ENCODE assay signal across 13 cellular contexts in genomic region chr1:16018749-16019515, GRCh38. TPM values are rescaled to one million over a fixed set of nuclear protein-coding genes. Genes with fewer than 3 reads are reported as not detected.
DNase-seq lines count a peak whose midpoint lies in the region; ATAC-seq, FAIRE-seq and TF ChIP-seq lines count a peak whose summit lies in the region.
"Had no signal": no experiment of that assay in that cellular context is flagged by ENCODE, and none has a peak within 500 bp of the region (broad histone marks: within the 10 kb centered on the region; RNA-seq: fewer than 3 reads in every experiment).

No MANE protein-coding gene starts in this region.

- H3K18ac ChIP-seq in H9 (ENCODE audit: insufficient read length, low read depth, low read length) (no peak overlapping the region), H1 (ENCODE audit: extremely low read depth, low read length) (no peak overlapping the region)

- no peak overlapping the region for H2AFZ ChIP-seq in H9 (ENCODE audit: low read length)
- no peak overlapping the region for H2AFZ ChIP-seq in H1 (ENCODE audit: low read length)

- H4K20me1 ChIP-seq in H9 (ENCODE audit: control insufficient read depth, insufficient read depth, insufficient read length), result no peaks in the 10 kb centered on the region
- no peaks in the 10 kb centered on the region for H4K20me1 ChIP-seq in H1 (replicated peaks in 1 of 2; ENCODE audit: control insufficient read depth in 1 of 2, insufficient read depth in 2 of 2, low read length in 2 of 2)

- no peak for TF ChIP-seq POLR2A in H1 (IDR thresholded peaks at IDR 0.05; ENCODE audit: control extremely low read depth in 1 of 2, low read depth in 2 of 2, low read length in 2 of 2)

- TF ChIP-seq RAD21 in H1 (IDR thresholded peaks at IDR 0.05 in 1 of 2, conservative IDR thresholded peaks at IDR 0.05 in 1 of 2; ENCODE audit: low read depth in 2 of 2, low read length in 2 of 2), result no peak

- H3K79me1 ChIP-seq in H9 (ENCODE audit: insufficient read depth, low read depth, low read length, poor library complexity, severe bottlenecking) (no peaks in the 10 kb centered on the region), H1 (ENCODE audit: low read depth, low read length) (no peaks in the 10 kb centered on the region)

- no peaks in the 10 kb centered on the region for H3K36me3 ChIP-seq in H1 (ENCODE audit: control insufficient read depth in 2 of 4, insufficient read depth in 4 of 4, low read length in 3 of 4)
- H3K36me3 ChIP-seq in subcutaneous abdominal adipose tissue (ENCODE audit: control insufficient read depth in 5 of 5, insufficient read depth in 5 of 5, low read length in 5 of 5), result peaks cover 0 to 4% (median 0%) of the 10 kb centered on the region in 5 donors

- H3K79me2 ChIP-seq in H9 (ENCODE audit: insufficient read depth, low read length) (no peaks in the 10 kb centered on the region), H1 (ENCODE audit: control insufficient read depth in 1 of 2, insufficient read depth in 2 of 2, low read length in 2 of 2) (no peaks in the 10 kb centered on the region)

- no peak overlapping the region for H2BK12ac ChIP-seq in H9 (ENCODE audit: insufficient read length, low read depth, low read length)
- H2BK12ac ChIP-seq in H1 (ENCODE audit: low read depth, low read length), result peak overlapping the region; percentile 77; the same call in 1 of the 2 replicates

- H3K4me3 ChIP-seq in H1 (ENCODE audit: extremely low read depth in 1 of 4, insufficient read depth in 2 of 4, low read depth in 3 of 4, low read length in 4 of 4) (no peak overlapping the region), subcutaneous abdominal adipose tissue (ENCODE audit: low read depth in 1 of 5, low read length in 5 of 5) (peak overlapping the region in 4 of 5 donors; percentile 22 to 85 (median 60))

- H3K4me1 Mint-ChIP-seq in H9 (peaks cover 20 to 46% of the 10 kb centered on the region in 2 experiments), mesothelial cell of epicardium (peaks cover 49% of the 10 kb centered on the region)
- H3K4me1 Mint-ChIP-seq in stimulated activated memory B cell treated with anti-CD40 and anti-IgM and Interleukin-4, amounts not matched to agents 10 μg/mL and 1 μg/mL and 100 μg/mL, for 72 hours, result peaks cover 32% of the 10 kb centered on the region

- H3T11ph ChIP-seq in H9 (ENCODE audit: low read length), result no peak overlapping the region

- H3K9me3 Mint-ChIP-seq in H9, result no peaks in the 10 kb centered on the region
- H3K9me3 Mint-ChIP-seq in mesothelial cell of epicardium, result no peaks in the 10 kb centered on the region
- H3K9me3 Mint-ChIP-seq in stimulated activated memory B cell treated with anti-CD40 and anti-IgM and Interleukin-4, amounts not matched to agents 10 μg/mL and 1 μg/mL and 100 μg/mL, for 72 hours, result no peaks in the 10 kb centered on the region
- no peaks in the 10 kb centered on the region for H3K9me3 Mint-ChIP-seq in activated naive CD4-positive, alpha-beta T cell treated with anti-CD3 and anti-CD28 coated beads, Interleukin-2, amount 50 U/mL, for 72 hours

- H2AK5ac ChIP-seq in H9 (ENCODE audit: insufficient read length, low read length) (no peak overlapping the region), H1 (ENCODE audit: low read depth, low read length) (no peak overlapping the region)

- no CpG with 5 or more reads among the region's 20 CpGs for WGBS in H9 (ENCODE audit: extremely low coverage, insufficient read length, low lambda C conversion rate)
- 91% methylated on average over 20 of the region's 20 CpGs; no CpG with 5 or more reads in 1 of the 2 experiments for WGBS in H1 (ENCODE audit: extremely low coverage in 1 of 2, insufficient coverage in 1 of 2, insufficient read length in 1 of 2, insufficient replicate concordance in 2 of 2, low coverage in 1 of 2, low lambda C conversion rate in 2 of 2, missing lambda C conversion rate in 1 of 2), 2 experiments

- H3K23me2 ChIP-seq in H9 (ENCODE audit: insufficient read length, low read depth, low read length, poor library complexity, severe bottlenecking) (no peaks in the 10 kb centered on the region), H1 (ENCODE audit: low read depth, low read length) (no peaks in the 10 kb centered on the region)

- no peak for TF ChIP-seq EP300 in H1 (IDR thresholded peaks at IDR 0.05; ENCODE audit: borderline replicate concordance in 1 of 2, low read depth in 2 of 2, low read length in 2 of 2)

- H2BK120ac ChIP-seq in H9 (ENCODE audit: low read depth, low read length, poor library complexity, severe bottlenecking), result no peak overlapping the region
- H2BK120ac ChIP-seq in H1 (replicated peaks; ENCODE audit: low read depth, low read length), result no peak overlapping the region

- H3K27ac Mint-ChIP-seq in H9 (peak overlapping the region in 2 of 3 experiments; percentile 36 to 56; a peak in 3 of 7 replicates), mesothelial cell of epicardium (peak overlapping the region; percentile 93)
- no peak overlapping the region for H3K27ac Mint-ChIP-seq in stimulated activated memory B cell treated with anti-CD40 and anti-IgM and Interleukin-4, amounts not matched to agents 10 μg/mL and 1 μg/mL and 100 μg/mL, for 72 hours
- peak overlapping the region in 1 of 2 donors; percentile 62 for H3K27ac Mint-ChIP-seq in activated naive CD4-positive, alpha-beta T cell treated with anti-CD3 and anti-CD28 coated beads, Interleukin-2, amount 50 U/mL, for 72 hours

- ATAC-seq in stimulated activated memory B cell treated with anti-CD40 and anti-IgM and Interleukin-4, amounts not matched to agents 10 μg/mL and 1 μg/mL and 100 μg/mL, for 72 hours, result no peak
- no peak for ATAC-seq in activated naive CD4-positive, alpha-beta T cell treated with anti-CD3 and anti-CD28 coated beads, Interleukin-2, amount 50 U/mL, for 72 hours
- ATAC-seq in HG03469 (IDR thresholded peaks at IDR 0.05; ENCODE audit: unreplicated experiment), result no peak

- H3K14ac ChIP-seq in H9 (ENCODE audit: insufficient read depth, low read length) (no peak overlapping the region), H1 (ENCODE audit: insufficient read length) (no peak overlapping the region)

- POLR2A ChIA-PET in H1 (lab: Charles Lee; ENCODE audit: partially characterized antibody), result interaction anchor here (0.9 kb wide), 1 partner anchor 9 kb away, joined by 3 read pairs; no protein-coding TSS in a partner anchor

- CTCF ChIA-PET in H1 (lab: Charles Lee; ENCODE audit: partially characterized antibody), result interaction anchor here (0.6 to 6.7 kb wide), 11 partner anchors 9 to 426 kb away, joined by 3 to 74 read pairs (median 4); no protein-coding TSS in a partner anchor

- DNase-seq in H9 (no peak), H1 (ENCODE audit: low read depth in 1 of 2, low spot score in 2 of 2) (no peak), mesothelial cell of epicardium (ENCODE audit: low spot score in 2 of 2, unreplicated experiment in 2 of 2) (no peak), NCI-H2227 treated with DMSO at 0.1 percent for 48 hours (lab: John Stamatoyannopoulos, UW) (no peak)
- DNase-seq in activated naive CD4-positive, alpha-beta T cell treated with anti-CD3 and anti-CD28 coated beads, Interleukin-2, amount 50 U/mL, for 72 hours (ENCODE audit: low spot score in 2 of 2), result no peak
- DNase-seq: effector memory CD4-positive, alpha-beta T cell; NCI-H510A; RPMI8226 had no signal

- no peaks in the 10 kb centered on the region for H3K9me3 ChIP-seq in H9 (ENCODE audit: control insufficient read depth, low read depth, low read length)
- no peaks in the 10 kb centered on the region for H3K9me3 ChIP-seq in H1 (ENCODE audit: insufficient read depth in 2 of 2, low read depth in 1 of 2, low read length in 1 of 2)
- no peaks in the 10 kb centered on the region for H3K9me3 ChIP-seq in subcutaneous abdominal adipose tissue (ENCODE audit: control insufficient read depth in 5 of 5, low read length in 5 of 5)

- no peak overlapping the region for H3K23ac ChIP-seq in H9 (ENCODE audit: insufficient read length, low read depth, low read length)
- H3K23ac ChIP-seq in H1 (ENCODE audit: insufficient read length), result no peak overlapping the region

- H2BK5ac ChIP-seq in H9 (ENCODE audit: insufficient read length, low read length) (no peak overlapping the region), H1 (ENCODE audit: low read depth, low read length) (0 out of 2 replicates have a peak overlapping the region, but pooled peaks have one; percentile 77)

- peaks cover 41% of the 10 kb centered on the region for H3K27me3 Mint-ChIP-seq in H9 (ENCODE audit: low read depth)
- peaks cover 6% of the 10 kb centered on the region for H3K27me3 Mint-ChIP-seq in mesothelial cell of epicardium (ENCODE audit: low read depth)
- H3K27me3 Mint-ChIP-seq in stimulated activated memory B cell treated with anti-CD40 and anti-IgM and Interleukin-4, amounts not matched to agents 10 μg/mL and 1 μg/mL and 100 μg/mL, for 72 hours, result peaks cover 33% of the 10 kb centered on the region

- H3K36me3 Mint-ChIP-seq in H9 (ENCODE audit: insufficient read depth in 1 of 3, low read depth in 3 of 3) (no peaks in the 10 kb centered on the region), mesothelial cell of epicardium (no peaks in the 10 kb centered on the region)
- no peaks in the 10 kb centered on the region for H3K36me3 Mint-ChIP-seq in stimulated activated memory B cell treated with anti-CD40 and anti-IgM and Interleukin-4, amounts not matched to agents 10 μg/mL and 1 μg/mL and 100 μg/mL, for 72 hours
- H3K36me3 Mint-ChIP-seq in activated naive CD4-positive, alpha-beta T cell treated with anti-CD3 and anti-CD28 coated beads, Interleukin-2, amount 50 U/mL, for 72 hours, result no peaks in the 10 kb centered on the region

- no peak overlapping the region for H3K9ac ChIP-seq in H9 (ENCODE audit: extremely low read depth, insufficient read length, low read length)
- H3K9ac ChIP-seq in H1 (replicated peaks in 1 of 4; ENCODE audit: extremely low read depth in 1 of 4, low read depth in 3 of 4, low read length in 3 of 4), result no peak overlapping the region
- peak overlapping the region in 3 of 5 donors; percentile 16 to 63 (median 22) for H3K9ac ChIP-seq in subcutaneous abdominal adipose tissue (ENCODE audit: low read length in 5 of 5)

- H2BK15ac ChIP-seq in H9 (ENCODE audit: low read depth, low read length) (no peak overlapping the region), H1 (ENCODE audit: low read length) (peak overlapping the region; percentile 88)

- no peak overlapping the region for H3K4me2 ChIP-seq in H9 (ENCODE audit: insufficient read depth, insufficient read length, low read length)
- H3K4me2 ChIP-seq in H1 (ENCODE audit: insufficient read depth in 1 of 2, low read depth in 2 of 2, low read length in 2 of 2), result no peak overlapping the region

- H2BK20ac ChIP-seq in H9 (ENCODE audit: low read depth, low read length, poor library complexity, severe bottlenecking), result no peak overlapping the region
- H2BK20ac ChIP-seq in H1 (ENCODE audit: low read length), result no peak overlapping the region

- TF ChIP-seq CTCF in H9 (conservative IDR thresholded peaks at IDR 0.05) (no peak), H1 (IDR thresholded peaks at IDR 0.05; ENCODE audit: control extremely low read depth in 1 of 3, insufficient read depth in 1 of 3, low read depth in 1 of 3, low read length in 3 of 3) (no peak), mesothelial cell of epicardium (IDR thresholded peaks at IDR 0.05; ENCODE audit: unreplicated experiment) (no peak)

- H4K91ac ChIP-seq in H9 (ENCODE audit: insufficient read length, low read depth, low read length), result no peak overlapping the region
- H4K91ac ChIP-seq in H1 (replicated peaks; ENCODE audit: insufficient read length, low read length), result no peak overlapping the region

- no peak overlapping the region for H3K27ac ChIP-seq in H9 (ENCODE audit: insufficient read length, low read depth, low read length)
- H3K27ac ChIP-seq in H1 (ENCODE audit: low read depth, low read length), result no peak overlapping the region
- peak overlapping the region; percentile 93 for H3K27ac ChIP-seq in subcutaneous abdominal adipose tissue (ENCODE audit: low read depth, low read length)

- 0 out of 2 replicates have a peak, but pooled peaks cover 4% of the 10 kb centered on the region for H3K4me1 ChIP-seq in H9 (ENCODE audit: insufficient read depth, low read length)
- peaks cover 3 to 28% (median 12%) of the 10 kb centered on the region in 4 experiments for H3K4me1 ChIP-seq in H1 (replicated peaks in 1 of 4; ENCODE audit: control insufficient read depth in 3 of 4, insufficient read depth in 4 of 4, low read length in 3 of 4)
- peaks cover 0 to 66% (median 59%) of the 10 kb centered on the region in 5 donors for H3K4me1 ChIP-seq in subcutaneous abdominal adipose tissue (ENCODE audit: control insufficient read depth in 5 of 5, insufficient read depth in 5 of 5, low read length in 5 of 5)

- H4K5ac ChIP-seq in H9 (ENCODE audit: insufficient read length, low read depth, low read length), result no peak overlapping the region
- no peak overlapping the region for H4K5ac ChIP-seq in H1 (ENCODE audit: insufficient read length, low read depth, low read length)

- H3K4ac ChIP-seq in H9 (ENCODE audit: low read depth, low read length), result no peak overlapping the region
- peak overlapping the region; percentile 13 for H3K4ac ChIP-seq in H1 (replicated peaks; ENCODE audit: insufficient read length, low read depth, low read length)

- H3K27me3 ChIP-seq in H9 (ENCODE audit: insufficient read depth, low read length) (no peaks in the 10 kb centered on the region), H1 (replicated peaks in 1 of 4; ENCODE audit: control insufficient read depth in 3 of 4, extremely low read depth in 1 of 4, insufficient read depth in 3 of 4, low read length in 3 of 4) (peaks cover 0 to 4% (median under 1%) of the 10 kb centered on the region in 4 experiments; a peak in 3 of 7 replicates), subcutaneous abdominal adipose tissue (ENCODE audit: control insufficient read depth in 5 of 5, insufficient read depth in 4 of 5, low read length in 5 of 5) (peaks cover 0 to 4% (median 0%) of the 10 kb centered on the region in 5 donors)

- H3K56ac ChIP-seq in H9 (ENCODE audit: insufficient read length, low read depth, low read length), result no peak overlapping the region
- H3K56ac ChIP-seq in H1 (replicated peaks; ENCODE audit: insufficient read length, low read depth, low read length), result no peak overlapping the region

- H3K4me3 Mint-ChIP-seq in H9, result no peak overlapping the region
- H3K4me3 Mint-ChIP-seq in mesothelial cell of epicardium, result no peak overlapping the region
- H3K4me3 Mint-ChIP-seq in stimulated activated memory B cell treated with anti-CD40 and anti-IgM and Interleukin-4, amounts not matched to agents 10 μg/mL and 1 μg/mL and 100 μg/mL, for 72 hours, result no peak overlapping the region

- H4K8ac ChIP-seq in H9 (replicated peaks; ENCODE audit: insufficient read length, low read depth, low read length) (no peak overlapping the region), H1 (ENCODE audit: extremely low read depth, insufficient read depth, low read length) (peak overlapping the region; percentile 16)

- FAIRE-seq in H1 (lab: Jason Lieb, UNC), result no peak

RNA-seq across cellular contexts. Expression of gene HSPB7, which starts 1.1 kb away (rescaled TPM):
- total RNA-seq in H9 (2021), result not detected in 2 replicates
- total RNA-seq in H1 (2021; fragmentation: NEBNext Ultra II Directional; extraction: Animal tissue kit (Norgen Biotek cat#: 25700)), result not detected in 2 replicates
- 0.19 TPM in 1 of 2 replicates, not detected in the other for polyA plus RNA-seq in H1 (2011; rRNA removed)
- polyA plus RNA-seq in H1 (2011; cell fraction: cytosol; rRNA removed), result 0.14 TPM
- polyA plus RNA-seq in H1 (2011; cell fraction: nucleus; rRNA removed), result 0.54 TPM
- polyA plus RNA-seq in H1 (2012, experiment 1 of 2), result 0.13 to 0.64 TPM (median 0.33 TPM) in 4 replicates
- not detected for polyA plus RNA-seq in H1 (2012, experiment 2 of 2)
- polyA plus RNA-seq in H1 (2013, experiment 1 of 2), result 0.04 TPM
- polyA plus RNA-seq in H1 (2013, experiment 2 of 2), result 0.02 TPM
- polyA minus RNA-seq in H1 (2011; rRNA and poly(A)+ RNA removed), result not detected in 2 replicates
- polyA minus RNA-seq in H1 (2011; cell fraction: cytosol; rRNA and poly(A)+ RNA removed), result not detected
- 0.20 TPM for polyA minus RNA-seq in H1 (2011; cell fraction: nucleus; rRNA and poly(A)+ RNA removed)
- 5.0 to 6.3 TPM (median 6.3 TPM) in 3 replicates for total RNA-seq in mesothelial cell of epicardium
- not detected for total RNA-seq in activated naive CD4-positive, alpha-beta T cell treated with anti-CD3 and anti-CD28 coated beads, Interleukin-2, amount 50 U/mL, for 72 hours
- total RNA-seq: activated CD8-positive, alpha-beta memory T cell treated with anti-CD3 and anti-CD28 coated beads for 36 hours; mononuclear cell had no signal

RNA-seq across cellular contexts. Expression of gene CLCNKA, which starts 2.9 kb away (rescaled TPM):
- 0.37 and 0.98 TPM in 2 replicates for total RNA-seq in H9 (2021)
- 0.95 and 1.3 TPM in 2 replicates for total RNA-seq in H1 (2021; fragmentation: NEBNext Ultra II Directional; extraction: Animal tissue kit (Norgen Biotek cat#: 25700))
- polyA plus RNA-seq in H1 (2011; rRNA removed), result 2.0 and 3.9 TPM in 2 replicates
- polyA plus RNA-seq in H1 (2011; cell fraction: cytosol; rRNA removed), result 2.8 TPM
- 22.4 TPM for polyA plus RNA-seq in H1 (2011; cell fraction: nucleus; rRNA removed)
- polyA plus RNA-seq in H1 (2012, experiment 1 of 2), result 0.77 to 2.4 TPM (median 0.99 TPM) in 4 replicates
- polyA plus RNA-seq in H1 (2012, experiment 2 of 2), result 0.42 TPM
- polyA plus RNA-seq in H1 (2013, experiment 1 of 2), result 1.6 TPM
- polyA plus RNA-seq in H1 (2013, experiment 2 of 2), result 1.5 TPM
- 0.80 and 1.0 TPM in 2 replicates for polyA minus RNA-seq in H1 (2011; rRNA and poly(A)+ RNA removed)
- not detected for polyA minus RNA-seq in H1 (2011; cell fraction: cytosol; rRNA and poly(A)+ RNA removed)
- polyA minus RNA-seq in H1 (2011; cell fraction: nucleus; rRNA and poly(A)+ RNA removed), result 2.7 TPM
- total RNA-seq in mesothelial cell of epicardium, result 3.0 to 3.5 TPM (median 3.2 TPM) in 3 replicates
- total RNA-seq in activated naive CD4-positive, alpha-beta T cell treated with anti-CD3 and anti-CD28 coated beads, Interleukin-2, amount 50 U/mL, for 72 hours, result under 1 TPM in 1 of 2 donors, not detected in 1; 0.37 TPM
- total RNA-seq: activated CD8-positive, alpha-beta memory T cell treated with anti-CD3 and anti-CD28 coated beads for 36 hours; mononuclear cell had no signal

RNA-seq across cellular contexts. Expression of gene SRARP, which starts 14.9 kb away (rescaled TPM):
- not detected in 2 replicates for total RNA-seq in H9 (2021)
- total RNA-seq in H1 (2021; fragmentation: NEBNext Ultra II Directional; extraction: Animal tissue kit (Norgen Biotek cat#: 25700)), result not detected in 2 replicates
- not detected in 2 replicates for polyA plus RNA-seq in H1 (2011; rRNA removed)
- polyA plus RNA-seq in H1 (2011; cell fraction: cytosol; rRNA removed), result not detected
- not detected for polyA plus RNA-seq in H1 (2011; cell fraction: nucleus; rRNA removed)
- not detected in 4 replicates for polyA plus RNA-seq in H1 (2012, experiment 1 of 2)
- not detected for polyA plus RNA-seq in H1 (2012, experiment 2 of 2)
- polyA plus RNA-seq in H1 (2013, experiment 1 of 2), result not detected
- polyA plus RNA-seq in H1 (2013, experiment 2 of 2), result 0.02 TPM
- polyA minus RNA-seq in H1 (2011; rRNA and poly(A)+ RNA removed), result not detected in 2 replicates
- polyA minus RNA-seq in H1 (2011; cell fraction: cytosol; rRNA and poly(A)+ RNA removed), result not detected
- polyA minus RNA-seq in H1 (2011; cell fraction: nucleus; rRNA and poly(A)+ RNA removed), result not detected
- total RNA-seq in mesothelial cell of epicardium, result not detected in 3 replicates
- not detected for total RNA-seq in activated naive CD4-positive, alpha-beta T cell treated with anti-CD3 and anti-CD28 coated beads, Interleukin-2, amount 50 U/mL, for 72 hours
- total RNA-seq: activated CD8-positive, alpha-beta memory T cell treated with anti-CD3 and anti-CD28 coated beads for 36 hours; mononuclear cell had no signal

RNA-seq across cellular contexts. Expression of gene CLCNKB, which starts 24.6 kb away (rescaled TPM):
- total RNA-seq in H9 (2021) (1.7 and 1.8 TPM in 2 replicates), mesothelial cell of epicardium (2.9 to 3.6 TPM (median 3.0 TPM) in 3 replicates)
- total RNA-seq in H1 (2021; fragmentation: NEBNext Ultra II Directional; extraction: Animal tissue kit (Norgen Biotek cat#: 25700)), result 1.2 and 1.4 TPM in 2 replicates
- polyA plus RNA-seq in H1 (2011; rRNA removed), result 3.5 and 5.7 TPM in 2 replicates
- 4.0 TPM for polyA plus RNA-seq in H1 (2011; cell fraction: cytosol; rRNA removed)
- 14.0 TPM for polyA plus RNA-seq in H1 (2011; cell fraction: nucleus; rRNA removed)
- polyA plus RNA-seq in H1 (2012, experiment 1 of 2), result 1.8 to 3.3 TPM (median 2.4 TPM) in 4 replicates
- polyA plus RNA-seq in H1 (2012, experiment 2 of 2), result 1.6 TPM
- 2.6 TPM for polyA plus RNA-seq in H1 (2013, experiment 1 of 2)
- 2.0 TPM for polyA plus RNA-seq in H1 (2013, experiment 2 of 2)
- polyA minus RNA-seq in H1 (2011; rRNA and poly(A)+ RNA removed), result 1.4 and 3.3 TPM in 2 replicates
- 1.8 TPM for polyA minus RNA-seq in H1 (2011; cell fraction: cytosol; rRNA and poly(A)+ RNA removed)
- 2.1 TPM for polyA minus RNA-seq in H1 (2011; cell fraction: nucleus; rRNA and poly(A)+ RNA removed)
- not detected for total RNA-seq in activated naive CD4-positive, alpha-beta T cell treated with anti-CD3 and anti-CD28 coated beads, Interleukin-2, amount 50 U/mL, for 72 hours
- total RNA-seq: activated CD8-positive, alpha-beta memory T cell treated with anti-CD3 and anti-CD28 coated beads for 36 hours; mononuclear cell had no signal

RNA-seq across cellular contexts. Expression of gene ZBTB17, which starts 43.0 kb away (rescaled TPM):
- total RNA-seq in H9 (2021) (16.5 and 16.7 TPM in 2 replicates), mesothelial cell of epicardium (46.0 to 48.6 TPM (median 48.6 TPM) in 3 replicates)
- total RNA-seq in H1 (2021; fragmentation: NEBNext Ultra II Directional; extraction: Animal tissue kit (Norgen Biotek cat#: 25700)), result 24.3 and 24.7 TPM in 2 replicates
- polyA plus RNA-seq in H1 (2011; rRNA removed), result 36.2 and 58.6 TPM in 2 replicates
- 44.4 TPM for polyA plus RNA-seq in H1 (2011; cell fraction: cytosol; rRNA removed)
- 137 TPM for polyA plus RNA-seq in H1 (2011; cell fraction: nucleus; rRNA removed)
- polyA plus RNA-seq in H1 (2012, experiment 1 of 2), result 14.4 to 31.6 TPM (median 26.8 TPM) in 4 replicates
- 25.5 TPM for polyA plus RNA-seq in H1 (2012, experiment 2 of 2)
- polyA plus RNA-seq in H1 (2013, experiment 1 of 2), result 17.0 TPM
- 16.2 TPM for polyA plus RNA-seq in H1 (2013, experiment 2 of 2)
- polyA minus RNA-seq in H1 (2011; rRNA and poly(A)+ RNA removed), result 27.1 and 35.6 TPM in 2 replicates
- 20.1 TPM for polyA minus RNA-seq in H1 (2011; cell fraction: cytosol; rRNA and poly(A)+ RNA removed)
- polyA minus RNA-seq in H1 (2011; cell fraction: nucleus; rRNA and poly(A)+ RNA removed), result 32.4 TPM
- total RNA-seq in activated naive CD4-positive, alpha-beta T cell treated with anti-CD3 and anti-CD28 coated beads, Interleukin-2, amount 50 U/mL, for 72 hours, result 10 to 100 TPM; 44.7 to 54.9 TPM

Comparison
In these comparisons a context has a peak if more than half of its experiments do, and no peak if none do; other contexts are left out.
1. H3K9ac ChIP-seq: peak in subcutaneous abdominal adipose tissue (3 of 5); none in H9 (single experiment) and H1 (0 of 4).
2. H3K4me3 ChIP-seq: peak in subcutaneous abdominal adipose tissue (4 of 5); none in H1 (0 of 4).